In genomic region chr3:56810912-56811544, GRCh38 we compare ENCODE assay signal across 17 cellular contexts. TPM values are rescaled to one million over a fixed set of nuclear protein-coding genes. Genes with fewer than 3 reads are reported as not detected.
DNase-seq lines count a peak whose midpoint lies in the region; ATAC-seq and TF ChIP-seq lines count a peak whose summit lies in the region.
"Had no signal": no experiment of that assay in that cellular context is flagged by ENCODE, and none has a peak within 500 bp of the region (broad histone marks: within the 10 kb centered on the region; RNA-seq: fewer than 3 reads in every experiment).

No MANE protein-coding gene starts in this region.

- peak; percentile 41 for DNase-seq in DMS79 treated with DMSO at 0.1 percent for 48 hours (lab: John Stamatoyannopoulos, UW)
- peak; percentile 5 for DNase-seq in RWPE1 (ENCODE audit: low spot score)
- peak; percentile 64 for DNase-seq in left kidney (ENCODE audit: low read depth, low spot score)
- no peak for DNase-seq in HCEC 1CT
- DNase-seq in DMS153 treated with DMSO at 0.1 percent for 48 hours (lab: John Stamatoyannopoulos, UW; ENCODE audit: unreplicated experiment), result no peak
- no peak for DNase-seq in osteocyte (ENCODE audit: extremely low spot score, unreplicated experiment)
- DNase-seq: activated naive CD4-positive, alpha-beta T cell; AML-193; EL; HFFc6; midbrain; OCI-M1; stimulated activated naive CD8-positive, alpha-beta T cell treated with anti-CD3 and anti-CD28 coated beads, Interleukin-15, amount 100 ng/mL, for 72 hours had no signal

- POLR2A ChIA-PET in RWPE1 (lab: Yijun Ruan, JAX; ENCODE audit: low non-redundant PET), result no interaction called here

- ATAC-seq in HG02981 (IDR thresholded peaks at IDR 0.05; ENCODE audit: unreplicated experiment), result no peak
- ATAC-seq: gastroesophageal sphincter; stimulated activated naive CD8-positive, alpha-beta T cell treated with anti-CD3 and anti-CD28 coated beads, Interleukin-15, amount 100 ng/mL, for 72 hours had no signal

- CTCF ChIA-PET in RWPE1 (lab: Yijun Ruan, JAX), result interaction anchor here (0.5 to 1.9 kb wide), 3 partner anchors 109 to 178 kb away, joined by 3 to 6 read pairs (median 4); no protein-coding TSS in a partner anchor

- H3K36me3 Mint-ChIP-seq in osteocyte (ENCODE audit: unreplicated experiment), result no peaks in the 10 kb centered on the region

- peaks cover 12% of the 10 kb centered on the region for H3K4me1 Mint-ChIP-seq in osteocyte (ENCODE audit: unreplicated experiment)

- peaks cover 13% of the 10 kb centered on the region for H3K27me3 Mint-ChIP-seq in osteocyte (ENCODE audit: unreplicated experiment)
- H3K27me3 Mint-ChIP-seq: stimulated activated naive CD8-positive, alpha-beta T cell treated with anti-CD3 and anti-CD28 coated beads, Interleukin-15, amount 100 ng/mL, for 72 hours had no signal

- H3K27ac ChIP-seq in C4-2B (peak overlapping the region; percentile 28; the same call in 1 of the 2 replicates), RWPE1 (no peak overlapping the region)
- H3K27ac ChIP-seq: cardiac muscle cell, gastroesophageal sphincter had no signal

- H3K27ac Mint-ChIP-seq in osteocyte (ENCODE audit: unreplicated experiment), result no peak overlapping the region
- H3K27ac Mint-ChIP-seq: HFFc6 had no signal

- H3K9me3 Mint-ChIP-seq in osteocyte (ENCODE audit: unreplicated experiment), result no peaks in the 10 kb centered on the region
- H3K9me3 Mint-ChIP-seq: HFFc6; stimulated activated naive CD8-positive, alpha-beta T cell treated with anti-CD3 and anti-CD28 coated beads, Interleukin-15, amount 100 ng/mL, for 72 hours had no signal

- no peak overlapping the region for H3K4me3 Mint-ChIP-seq in osteocyte (ENCODE audit: unreplicated experiment)
- H3K4me3 Mint-ChIP-seq: HFFc6 had no signal

- TF ChIP-seq CTCF in C4-2B (conservative IDR thresholded peaks at IDR 0.05) (no peak), RWPE1 (conservative IDR thresholded peaks at IDR 0.05; ENCODE audit: low read depth) (no peak), osteocyte (IDR thresholded peaks at IDR 0.05) (no peak)

RNA-seq across cellular contexts. Expression of gene ARHGEF3, which starts 9.3 kb away (rescaled TPM):
- total RNA-seq in osteocyte, result 2.5 and 2.7 TPM in 2 replicates

Comparison
In these comparisons a context has a peak if more than half of its experiments do, and no peak if none do; other contexts are left out.
1. DNase-seq: peak in DMS79 treated with DMSO at 0.1 percent for 48 hours (single experiment), RWPE1 (single experiment) and left kidney (single experiment); none in HCEC 1CT (single experiment), DMS153 treated with DMSO at 0.1 percent for 48 hours (single experiment) and osteocyte (single experiment).